ENCODE assay signal across 7 cellular contexts in genomic region chr1:43293896-43294760, GRCh38. TPM values are rescaled to one million over a fixed set of nuclear protein-coding genes. Genes with fewer than 3 reads are reported as not detected.
A peak's percentile ranks its signal among the peaks of the same experiment; 100 is the strongest.
DNase-seq lines count a peak whose midpoint lies in the region; FAIRE-seq and TF ChIP-seq lines count a peak whose summit lies in the region.
"Had no signal": no experiment of that assay in that cellular context is flagged by ENCODE, and none has a peak within 500 bp of the region (broad histone marks: within the 10 kb centered on the region; RNA-seq: fewer than 3 reads in every experiment).

No MANE protein-coding gene starts in this region.

- peak overlapping the region; percentile 24 for H3K4me2 ChIP-seq in mammary epithelial cell (ENCODE audit: insufficient read depth, low read depth, low read length)

- no peaks in the 10 kb centered on the region for H3K79me2 ChIP-seq in mammary epithelial cell (ENCODE audit: insufficient read depth, low read length)

- no peaks in the 10 kb centered on the region for H4K20me1 ChIP-seq in mammary epithelial cell (ENCODE audit: insufficient read depth, low read length)

- H3K4me3 ChIP-seq in mammary epithelial cell (replicated peaks in 1 of 3; ENCODE audit: insufficient read depth in 1 of 3, low read depth in 2 of 3, low read length in 3 of 3) (no peak overlapping the region), mucosa of rectum (ENCODE audit: low read length in 2 of 2) (no peak overlapping the region), H7 (ENCODE audit: insufficient read depth, low read depth, low read length) (no peak overlapping the region)

- in situ Hi-C loops in mammary epithelial cell (cut with MboI; ENCODE audit: low sequenced_read_pairs in 2 of 2): no loop called here

- H3K9me3 ChIP-seq in mammary epithelial cell (replicated peaks; ENCODE audit: insufficient read depth, low read length) (no peaks in the 10 kb centered on the region), mucosa of rectum (ENCODE audit: control insufficient read depth in 2 of 2, low read length in 2 of 2) (no peaks in the 10 kb centered on the region)

- intact Hi-C loops in mammary epithelial cell (cut with micrococcal nuclease): no loop called here

- CTCF ChIA-PET in mammary epithelial cell (lab: Charles Lee; ENCODE audit: low non-redundant PET): no interaction called here

- no peak for TF ChIP-seq POLR2A in GM12891 (IDR thresholded peaks at IDR 0.05; ENCODE audit: low read depth, low read length)

- no peak overlapping the region for H3K9ac ChIP-seq in mammary epithelial cell (ENCODE audit: insufficient read depth, low read length)
- peak overlapping the region in 1 of 2 donors; percentile 28 for H3K9ac ChIP-seq in mucosa of rectum (ENCODE audit: low read depth in 1 of 2, low read length in 2 of 2)

- no peak overlapping the region for H2AFZ ChIP-seq in mammary epithelial cell (ENCODE audit: low read depth, low read length)

- H3K27ac ChIP-seq in mammary epithelial cell (ENCODE audit: insufficient read depth, low read depth, low read length) (no peak overlapping the region), mucosa of rectum (ENCODE audit: low read depth in 2 of 2, low read length in 2 of 2) (peak overlapping the region; percentile 59 to 73)

- H3K27me3 ChIP-seq in mammary epithelial cell (ENCODE audit: insufficient read depth, low read length) (no peaks in the 10 kb centered on the region), mucosa of rectum (ENCODE audit: control insufficient read depth in 2 of 2, insufficient read depth in 2 of 2, low read length in 2 of 2) (no peaks in the 10 kb centered on the region), H7 (ENCODE audit: control insufficient read depth, insufficient read depth, low read length) (no peaks in the 10 kb centered on the region)

- H3K4me1 ChIP-seq in mammary epithelial cell (ENCODE audit: insufficient read depth, low read length) (peaks cover 14% of the 10 kb centered on the region), mucosa of rectum (ENCODE audit: control insufficient read depth in 2 of 2, insufficient read depth in 2 of 2, low read length in 2 of 2) (peaks cover 24 to 48% of the 10 kb centered on the region in 2 donors)

- BruUV-seq in mammary epithelial cell (replicated peaks; lab: Mats Ljungman, UMichigan): no TSS peak

- peak; percentile 9 for FAIRE-seq in GM12891 (lab: Jason Lieb, UNC)
- FAIRE-seq: RCC 7860 had no signal

- dilution Hi-C loops in mammary epithelial cell (cut with HindIII; ENCODE audit: low sequenced_read_pairs): no loop called here

- no peak for TF ChIP-seq CTCF in mammary epithelial cell (conservative IDR thresholded peaks at IDR 0.05 in 1 of 2, IDR thresholded peaks at IDR 0.05 in 1 of 2; ENCODE audit: extremely low read depth in 1 of 2, insufficient read depth in 1 of 2, low read depth in 1 of 2, low read length in 2 of 2)

- no peaks in the 10 kb centered on the region for H3K36me3 ChIP-seq in mammary epithelial cell (ENCODE audit: insufficient read depth, low read length)
- H3K36me3 ChIP-seq in mucosa of rectum (ENCODE audit: control insufficient read depth in 2 of 2, insufficient read depth in 2 of 2, low read length in 2 of 2): no peaks in the 10 kb centered on the region
- H3K36me3 ChIP-seq in H7 (replicated peaks; ENCODE audit: control insufficient read depth, insufficient read depth, low read length): no peaks in the 10 kb centered on the region

- DNase-seq in GM12891 (ENCODE audit: insufficient read length, low spot score) (no peak), mammary epithelial cell (peak; percentile 57), H7 (no peak), activated gamma-delta T cell (lab: John Stamatoyannopoulos, UW) (no peak), HuH-7 (ENCODE audit: low spot score) (no peak)

- WGBS in mammary epithelial cell (ENCODE audit: low coverage, missing lambda C conversion rate): 60% methylated on average over 7 of the region's 7 CpGs

TF ChIP-seq in GM12891, 5 proteins besides CTCF, POLR2A, EP300 and RAD21:
- no peak for TF ChIP-seq PAX5 (IDR thresholded peaks at IDR 0.05; ENCODE audit: insufficient read depth, low read length, severe bottlenecking)
- no peak for TF ChIP-seq POLR2AphosphoS5 (IDR thresholded peaks at IDR 0.05; ENCODE audit: low read depth, low read length)

RNA-seq across cellular contexts. Expression of gene TIE1, which starts 6.7 kb away (rescaled TPM):
- polyA plus RNA-seq in GM12891 (2012; ENCODE audit: low read depth, missing spikeins): 3.6 TPM
- total RNA-seq in mammary epithelial cell: not detected
- not detected for polyA plus RNA-seq in mammary epithelial cell
- polyA minus RNA-seq in mammary epithelial cell: not detected
- total RNA-seq in H7 (2014; rRNA removed; shearing (Covaris generic)): 2.6 and 5.4 TPM in 2 replicates

RNA-seq across cellular contexts. Expression of gene C1orf210, which starts 8.7 kb away (rescaled TPM):
- polyA plus RNA-seq in GM12891 (2012; ENCODE audit: low read depth, missing spikeins): not detected
- total RNA-seq in mammary epithelial cell: 1 to 10 TPM; 7.0 to 7.2 TPM
- 7.6 TPM for polyA plus RNA-seq in mammary epithelial cell
- polyA minus RNA-seq in mammary epithelial cell: 0.93 TPM
- total RNA-seq in H7 (2014; rRNA removed; shearing (Covaris generic)): 1.5 and 2.0 TPM in 2 replicates

RNA-seq across cellular contexts. Expression of gene TMEM125, which starts 24.3 kb away (rescaled TPM):
- polyA plus RNA-seq in GM12891 (2012; ENCODE audit: low read depth, missing spikeins): not detected
- total RNA-seq in mammary epithelial cell: 1 to 10 TPM in 1 of 2 donors, under 1 TPM in 1; 0.67 to 5.1 TPM
- polyA plus RNA-seq in mammary epithelial cell: 2.2 TPM
- 3.3 TPM for polyA minus RNA-seq in mammary epithelial cell
- total RNA-seq in H7 (2014; rRNA removed; shearing (Covaris generic)): 11.1 and 13.0 TPM in 2 replicates

RNA-seq across cellular contexts. Expression of gene MPL, which starts 43.5 kb away (rescaled TPM):
- not detected for polyA plus RNA-seq in GM12891 (2012; ENCODE audit: low read depth, missing spikeins)
- under 1 TPM; 0.17 to 0.49 TPM for total RNA-seq in mammary epithelial cell
- polyA plus RNA-seq in mammary epithelial cell: 0.07 TPM
- not detected for polyA minus RNA-seq in mammary epithelial cell
- total RNA-seq in H7 (2014; rRNA removed; shearing (Covaris generic)): 0.48 TPM in 1 of 2 replicates, not detected in the other
